In genomic region chr11:533586-534196, GRCh38 we compare ENCODE assay signal across 8 cellular contexts. TPM values are rescaled to one million over a fixed set of nuclear protein-coding genes. Genes with fewer than 3 reads are reported as not detected.
A peak's percentile ranks its signal among the peaks of the same experiment; 100 is the strongest.
DNase-seq lines count a peak whose midpoint lies in the region; ATAC-seq and TF ChIP-seq lines count a peak whose summit lies in the region.

No MANE protein-coding gene starts in this region.

- TF ChIP-seq POLR2A in vagina (IDR thresholded peaks at IDR 0.05), result no peak

- no peak overlapping the region for H3K27ac Mint-ChIP-seq in stimulated activated naive CD8-positive, alpha-beta T cell treated with anti-CD3 and anti-CD28 coated beads, Interleukin-15, amount 100 ng/mL, for 72 hours
- H3K27ac Mint-ChIP-seq in activated CD8-positive, alpha-beta T cell treated with anti-CD3 and anti-CD28 coated beads, Interleukin-2, amount 10 ng/mL, durations not matched to agents 7 days and 5 days, result no peak overlapping the region

- H3K4me1 Mint-ChIP-seq in stimulated activated naive CD8-positive, alpha-beta T cell treated with anti-CD3 and anti-CD28 coated beads, Interleukin-15, amount 100 ng/mL, for 72 hours, result peaks cover 31% of the 10 kb centered on the region
- peaks cover 26% of the 10 kb centered on the region for H3K4me1 Mint-ChIP-seq in activated CD8-positive, alpha-beta T cell treated with anti-CD3 and anti-CD28 coated beads, Interleukin-2, amount 10 ng/mL, durations not matched to agents 7 days and 5 days (ENCODE audit: low read depth)

- POLR2A ChIA-PET in activated CD8-positive, alpha-beta T cell treated with anti-CD3 and anti-CD28 coated beads, Interleukin-2, amount 10 ng/mL, durations not matched to agents 7 days and 5 days (lab: Charles Lee), result no interaction called here

- no peak for ATAC-seq in stimulated activated naive CD8-positive, alpha-beta T cell treated with anti-CD3 and anti-CD28 coated beads, Interleukin-15, amount 100 ng/mL, for 72 hours
- no peak for ATAC-seq in stimulated activated naive CD8-positive, alpha-beta T cell treated with anti-CD3 and anti-CD28 coated beads, Interleukin-15, Interleukin-2, amounts not matched to agents 100 U/mL and 50 U/mL, for 24 hours
- no peak for ATAC-seq in activated CD8-positive, alpha-beta T cell treated with anti-CD3 and anti-CD28 coated beads, Interleukin-2, amount 10 ng/mL, durations not matched to agents 7 days and 5 days
- ATAC-seq in left lobe of liver, result no peak

- peaks cover 0 to 29% of the 10 kb centered on the region in 2 donors for H3K36me3 ChIP-seq in vagina

- no peaks in the 10 kb centered on the region for H3K27me3 ChIP-seq in vagina

- no peak for DNase-seq in stimulated activated naive CD8-positive, alpha-beta T cell treated with anti-CD3 and anti-CD28 coated beads, Interleukin-15, amount 100 ng/mL, for 72 hours
- DNase-seq in stimulated activated naive CD8-positive, alpha-beta T cell treated with anti-CD3 and anti-CD28 coated beads, Interleukin-15, Interleukin-2, amounts not matched to agents 100 U/mL and 50 U/mL, for 24 hours, result no peak
- no peak for DNase-seq in activated CD8-positive, alpha-beta T cell treated with anti-CD3 and anti-CD28 coated beads, Interleukin-2, amount 10 ng/mL, durations not matched to agents 7 days and 5 days
- peak; percentile 50 for DNase-seq in left lobe of liver (ENCODE audit: low spot score)
- no peak for DNase-seq in vagina (ENCODE audit: extremely low spot score in 2 of 2)
- no peak for DNase-seq in KBM-7
- no peak for DNase-seq in NCI-H345 (lab: John Stamatoyannopoulos, UW)
- DNase-seq in hippocampal formation (lab: John Stamatoyannopoulos, UW), result no peak

- CTCF ChIA-PET in activated CD8-positive, alpha-beta T cell treated with anti-CD3 and anti-CD28 coated beads, Interleukin-2, amount 10 ng/mL, durations not matched to agents 7 days and 5 days (lab: Charles Lee), result interaction anchor here (1.9 kb wide), 1 partner anchor 15 kb away, joined by 7 read pairs; no protein-coding TSS in a partner anchor

- intact Hi-C loops in vagina (cut with DNase I), result no loop called here

- peak overlapping the region; percentile 21 to 66 for H3K4me3 Mint-ChIP-seq in stimulated activated naive CD8-positive, alpha-beta T cell treated with anti-CD3 and anti-CD28 coated beads, Interleukin-15, amount 100 ng/mL, for 72 hours
- peak overlapping the region; percentile 71 for H3K4me3 Mint-ChIP-seq in activated CD8-positive, alpha-beta T cell treated with anti-CD3 and anti-CD28 coated beads, Interleukin-2, amount 10 ng/mL, durations not matched to agents 7 days and 5 days

- H3K4me1 ChIP-seq in vagina, result peaks cover 49% of the 10 kb centered on the region

- no peak for TF ChIP-seq CTCF in vagina (IDR thresholded peaks at IDR 0.05)

- H3K36me3 Mint-ChIP-seq in activated CD8-positive, alpha-beta T cell treated with anti-CD3 and anti-CD28 coated beads, Interleukin-2, amount 10 ng/mL, durations not matched to agents 7 days and 5 days (ENCODE audit: low read depth), result peaks cover 2% of the 10 kb centered on the region

- no peaks in the 10 kb centered on the region for H3K9me3 ChIP-seq in vagina

- H3K27me3 Mint-ChIP-seq in stimulated activated naive CD8-positive, alpha-beta T cell treated with anti-CD3 and anti-CD28 coated beads, Interleukin-15, amount 100 ng/mL, for 72 hours, result no peaks in the 10 kb centered on the region
- H3K27me3 Mint-ChIP-seq in activated CD8-positive, alpha-beta T cell treated with anti-CD3 and anti-CD28 coated beads, Interleukin-2, amount 10 ng/mL, durations not matched to agents 7 days and 5 days (ENCODE audit: low read depth), result no peaks in the 10 kb centered on the region

- H3K9me3 Mint-ChIP-seq in stimulated activated naive CD8-positive, alpha-beta T cell treated with anti-CD3 and anti-CD28 coated beads, Interleukin-15, amount 100 ng/mL, for 72 hours, result no peaks in the 10 kb centered on the region
- no peaks in the 10 kb centered on the region for H3K9me3 Mint-ChIP-seq in activated CD8-positive, alpha-beta T cell treated with anti-CD3 and anti-CD28 coated beads, Interleukin-2, amount 10 ng/mL, durations not matched to agents 7 days and 5 days (ENCODE audit: insufficient read depth)

- peak overlapping the region; percentile 90 for H3K27ac ChIP-seq in vagina

- H3K4me3 ChIP-seq in vagina, result peak overlapping the region; percentile 61 to 91

- in situ Hi-C loops in KBM-7 (cut with MboI; ENCODE audit: low pct_unique_long_range_greater_than_20kb, low sequenced_read_pairs), result no loop called here

RNA-seq across cellular contexts. Expression of gene HRAS, which starts 1.7 kb away (rescaled TPM):
- total RNA-seq in activated CD8-positive, alpha-beta T cell treated with anti-CD3 and anti-CD28 coated beads, Interleukin-2, amount 10 ng/mL, durations not matched to agents 7 days and 5 days, result 10 to 100 TPM; 58.7 to 68.9 TPM
- total RNA-seq in left lobe of liver, result 12.9 TPM
- 53.5 TPM for total RNA-seq in vagina

RNA-seq across cellular contexts. Expression of gene LRRC56, which starts 3.6 kb away (rescaled TPM):
- total RNA-seq in activated CD8-positive, alpha-beta T cell treated with anti-CD3 and anti-CD28 coated beads, Interleukin-2, amount 10 ng/mL, durations not matched to agents 7 days and 5 days, result 1 to 10 TPM; 1.9 to 2.2 TPM
- total RNA-seq in left lobe of liver, result 0.93 TPM
- total RNA-seq in vagina, result 0.49 TPM

RNA-seq across cellular contexts. Expression of gene RNH1, which starts 26.6 kb away (rescaled TPM):
- total RNA-seq in activated CD8-positive, alpha-beta T cell treated with anti-CD3 and anti-CD28 coated beads, Interleukin-2, amount 10 ng/mL, durations not matched to agents 7 days and 5 days, result 100 to 1,000 TPM; 104 to 105 TPM
- total RNA-seq in left lobe of liver (85.4 TPM), vagina (252 TPM)

RNA-seq across cellular contexts. Expression of gene LMNTD2, which starts 26.8 kb away (rescaled TPM):
- under 1 TPM; 0.34 to 0.81 TPM for total RNA-seq in activated CD8-positive, alpha-beta T cell treated with anti-CD3 and anti-CD28 coated beads, Interleukin-2, amount 10 ng/mL, durations not matched to agents 7 days and 5 days
- 13.4 TPM for total RNA-seq in left lobe of liver
- total RNA-seq in vagina, result 1.7 TPM

RNA-seq across cellular contexts. Expression of gene RASSF7, which starts 27.1 kb away (rescaled TPM):
- 10 to 100 TPM; 32.2 to 36.1 TPM for total RNA-seq in activated CD8-positive, alpha-beta T cell treated with anti-CD3 and anti-CD28 coated beads, Interleukin-2, amount 10 ng/mL, durations not matched to agents 7 days and 5 days
- total RNA-seq in left lobe of liver (36.6 TPM), vagina (14.7 TPM)
